15 cellular contexts compared by ENCODE assay signal in genomic region chr5:39783756-39784421, GRCh38.
DNase-seq lines count a peak whose midpoint lies in the region; ATAC-seq, FAIRE-seq and TF ChIP-seq lines count a peak whose summit lies in the region.
"Had no signal": no experiment of that assay in that cellular context is flagged by ENCODE, and none has a peak within 500 bp of the region (broad histone marks: within the 10 kb centered on the region; RNA-seq: fewer than 3 reads in every experiment).

No MANE protein-coding gene starts in this region.

- H3K27me3 ChIP-seq in right atrium auricular region = no peaks in the 10 kb centered on the region
- H3K27me3 ChIP-seq: brain microvascular endothelial cell, tibial nerve had no signal

- no peak for FAIRE-seq in HTR-8/SVneo (lab: Jason Lieb, UNC)

- TF ChIP-seq CTCF in fibroblast of mammary gland (conservative IDR thresholded peaks at IDR 0.05; ENCODE audit: control insufficient read depth, insufficient read depth, low read depth, low read length) (no peak), right atrium auricular region (IDR thresholded peaks at IDR 0.05) (no peak)

- H3K4me1 ChIP-seq in right atrium auricular region = no peaks in the 10 kb centered on the region
- H3K4me1 ChIP-seq: tibial nerve had no signal

- H3K4me3 ChIP-seq in fibroblast of mammary gland (ENCODE audit: control insufficient read depth, low read depth, low read length) (no peak overlapping the region), right atrium auricular region (no peak overlapping the region)
- H3K4me3 ChIP-seq: tibial nerve had no signal

- H3K9me3 ChIP-seq in right atrium auricular region = no peaks in the 10 kb centered on the region
- H3K9me3 ChIP-seq: tibial nerve had no signal

- ATAC-seq in GM21526 (IDR thresholded peaks at IDR 0.05; ENCODE audit: low FRiP score, unreplicated experiment) = peak; percentile 76
- peak; percentile 58 for ATAC-seq in HG03575 (IDR thresholded peaks at IDR 0.05; ENCODE audit: extremely low read depth, insufficient number of reproducible peaks, low FRiP score, unreplicated experiment)
- no peak for ATAC-seq in left cardiac atrium
- ATAC-seq in GM18517 (IDR thresholded peaks at IDR 0.05; ENCODE audit: unreplicated experiment) = no peak
- ATAC-seq: PC-3 had no signal

- H3K27ac ChIP-seq in right atrium auricular region = no peak overlapping the region
- H3K27ac ChIP-seq: brain microvascular endothelial cell, tibial nerve had no signal

- DNase-seq in AG20443 (ENCODE audit: low spot score) (peak; percentile 19), fibroblast of mammary gland (ENCODE audit: low read depth) (peak; percentile 86), right atrium auricular region (ENCODE audit: low spot score) (no peak), left cardiac atrium (no peak), HTR-8/SVneo (ENCODE audit: insufficient read length, low spot score) (no peak)
- DNase-seq: activated naive CD4-positive, alpha-beta T cell; brain microvascular endothelial cell; effector CD4-positive, alpha-beta T cell; NCI-H1048; PC-3; posterior cingulate gyrus had no signal

- intact Hi-C loops in left cardiac atrium (cut with DNase I) = no loop called here

- no peaks in the 10 kb centered on the region for H3K36me3 ChIP-seq in right atrium auricular region
- H3K36me3 ChIP-seq: brain microvascular endothelial cell, tibial nerve had no signal

Comparison
In these comparisons a context has a peak if more than half of its experiments do, and no peak if none do; other contexts are left out.
1. DNase-seq: peak in AG20443 (single experiment) and fibroblast of mammary gland (single experiment); none in right atrium auricular region (single experiment), left cardiac atrium (single experiment) and HTR-8/SVneo (single experiment).
2. ATAC-seq: peak in GM21526 (single experiment) and HG03575 (single experiment); none in left cardiac atrium (0 of 2) and GM18517 (single experiment).